8 cellular contexts compared by ENCODE assay signal in genomic region chr2:218216674-218217365, GRCh38. TPM values are rescaled to one million over a fixed set of nuclear protein-coding genes. Genes with fewer than 3 reads are reported as not detected.
DNase-seq lines count a peak whose midpoint lies in the region; ATAC-seq, FAIRE-seq and TF ChIP-seq lines count a peak whose summit lies in the region.

ARPC2 (plus strand) TSS chr2:218217189; CDS start chr2:218217471, 282 bp downstream.

- no peak for FAIRE-seq in small intestine (lab: Jason Lieb, UNC)

- POLR2A ChIA-PET in AG04450 (lab: Yijun Ruan, JAX) (interaction anchor here (0.8 kb wide), 1 partner anchor 12 kb away, joined by 5 read pairs; no protein-coding TSS in a partner anchor), activated B cell treated with CpG ODN at 0.5 μM for 24 hours (lab: Charles Lee) (interaction anchor here (0.6 to 7.9 kb wide), 16 partner anchors 13 to 1171 kb away, joined by 3 to 211 read pairs (median 4); partner anchors contain the start of genes AAMP, CXCR1, GPBAR1 and PNKD)

- H3K27ac ChIP-seq in AG04450 (ENCODE audit: low read depth, low read length) = peak within 1 kb of the TSS; percentile 93
- peak within 1 kb of the TSS; percentile 86 to 95 for H3K27ac ChIP-seq in small intestine (ENCODE audit: low read depth in 1 of 2, low read length in 1 of 2)

- H3K4me3 Mint-ChIP-seq in activated B cell treated with CpG ODN at 0.5 μM for 24 hours = peak within 1 kb of the TSS; percentile 98

- intact Hi-C loops in activated B cell treated with CpG ODN at 0.5 μM for 24 hours (cut with micrococcal nuclease) = loop anchor here (1.0 to 5.0 kb wide), 12 partner anchors 31 to 1172 kb away; partner anchors contain the start of genes AAMP, CNOT9, CNPPD1 and PNKD

- no peaks in the 10 kb centered on the region for H3K27me3 ChIP-seq in AG04450 (ENCODE audit: control insufficient read depth, insufficient read depth, low read length)
- H3K27me3 ChIP-seq in small intestine (ENCODE audit: control insufficient read depth in 2 of 2, insufficient read depth in 2 of 2, low read length in 2 of 2) = no peaks in the 10 kb centered on the region

- peak within 1 kb of the TSS; percentile 96 for H3K4me3 ChIP-seq in AG04450 (ENCODE audit: low read depth, low read length)
- H3K4me3 ChIP-seq in cardiac fibroblast (replicated peaks in 1 of 2; ENCODE audit: low read depth in 2 of 2, low read length in 2 of 2) = peak within 1 kb of the TSS; percentile 98
- peak within 1 kb of the TSS; percentile 68 to 97 for H3K4me3 ChIP-seq in small intestine (ENCODE audit: low read depth in 1 of 2, low read length in 2 of 2)

- H3K4me1 ChIP-seq in small intestine (ENCODE audit: control insufficient read depth in 2 of 2, insufficient read depth in 1 of 2, low read depth in 1 of 2, low read length in 1 of 2) = peaks cover 3 to 13% of the 10 kb centered on the region in 2 donors

- CTCF ChIA-PET in AG04450 (lab: Charles Lee) = no interaction called here
- CTCF ChIA-PET in activated B cell treated with CpG ODN at 0.5 μM for 24 hours (lab: Charles Lee) = interaction anchor here (0.8 to 1.5 kb wide), 3 partner anchors 29 to 53 kb away, joined by 3 to 5 read pairs (median 3); partner anchors contain the start of genes AAMP and PNKD

- ATAC-seq in GM18909 (IDR thresholded peaks at IDR 0.05; ENCODE audit: poor library complexity, unreplicated experiment) (peak; percentile 71), HG03159 (IDR thresholded peaks at IDR 0.05; ENCODE audit: unreplicated experiment) (peak; percentile 65), activated B cell treated with CpG ODN at 0.5 μM for 24 hours (ENCODE audit: low read depth) (peak; percentile 63)

- peaks cover 45% of the 10 kb centered on the region for H3K36me3 Mint-ChIP-seq in activated B cell treated with CpG ODN at 0.5 μM for 24 hours (ENCODE audit: low read depth)

- no peaks in the 10 kb centered on the region for H3K9me3 Mint-ChIP-seq in activated B cell treated with CpG ODN at 0.5 μM for 24 hours

- 0 to 1% (median 0%) methylated on average over 37 to 60 of the region's 60 CpGs for WGBS in small intestine, 3 donors

- H3K4me1 Mint-ChIP-seq in activated B cell treated with CpG ODN at 0.5 μM for 24 hours = peaks cover 45% of the 10 kb centered on the region

- H3K9me3 ChIP-seq in AG04450 (ENCODE audit: control insufficient read depth, insufficient read depth, low read length) (peaks cover 6% of the 10 kb centered on the region; the same call in 1 of the 2 replicates), small intestine (ENCODE audit: control insufficient read depth, low read depth) (no peaks in the 10 kb centered on the region)

- DNase-seq in AG04450 (ENCODE audit: low read depth, low spot score) (peak; percentile 88), NCI-H345 (lab: John Stamatoyannopoulos, UW) (peak; percentile 97), activated B cell treated with CpG ODN at 0.5 μM for 24 hours (peak; percentile 95), cardiac fibroblast (ENCODE audit: low read depth in 2 of 2) (peak; percentile 94 to 97), iPS-NIHi7 (ENCODE audit: extremely low spot score) (peak; percentile 96), small intestine (peak; percentile 93)

- H3K27me3 Mint-ChIP-seq in activated B cell treated with CpG ODN at 0.5 μM for 24 hours = no peaks in the 10 kb centered on the region

- peaks cover 0 to 2% of the 10 kb centered on the region in 2 donors for H3K36me3 ChIP-seq in small intestine (ENCODE audit: control insufficient read depth in 2 of 2, insufficient read depth in 2 of 2, low read length in 2 of 2)

- H3K27ac Mint-ChIP-seq in activated B cell treated with CpG ODN at 0.5 μM for 24 hours = peak within 1 kb of the TSS; percentile 99

- TF ChIP-seq CTCF in AG04450 (IDR thresholded peaks at IDR 0.05; ENCODE audit: low read depth, low read length) (no peak), activated B cell treated with CpG ODN at 0.5 μM for 24 hours (IDR thresholded peaks at IDR 0.05) (no peak), cardiac fibroblast (IDR thresholded peaks at IDR 0.05; ENCODE audit: low read depth, low read length) (no peak)

RNA-seq across cellular contexts. Expression of gene ARPC2, which starts in this region (rescaled TPM):
- polyA plus RNA-seq in AG04450 (2011; rRNA removed) = 548 and 666 TPM in 2 replicates
- 295 and 307 TPM in 2 replicates for polyA minus RNA-seq in AG04450 (2011; rRNA and poly(A)+ RNA removed)
- total RNA-seq in activated B cell treated with CpG ODN at 0.5 μM for 24 hours = 711 and 737 TPM in 2 replicates
- polyA plus RNA-seq in small intestine = 100 to 1,000 TPM; 251 to 300 (median 288) TPM

Comparison
In these comparisons a context has a peak if more than half of its experiments do, and no peak if none do; other contexts are left out.
1. Peak in every context shown above with its lines: DNase-seq, ATAC-seq, H3K4me3 ChIP-seq and H3K27ac ChIP-seq.